In the genomic region with DNA sequence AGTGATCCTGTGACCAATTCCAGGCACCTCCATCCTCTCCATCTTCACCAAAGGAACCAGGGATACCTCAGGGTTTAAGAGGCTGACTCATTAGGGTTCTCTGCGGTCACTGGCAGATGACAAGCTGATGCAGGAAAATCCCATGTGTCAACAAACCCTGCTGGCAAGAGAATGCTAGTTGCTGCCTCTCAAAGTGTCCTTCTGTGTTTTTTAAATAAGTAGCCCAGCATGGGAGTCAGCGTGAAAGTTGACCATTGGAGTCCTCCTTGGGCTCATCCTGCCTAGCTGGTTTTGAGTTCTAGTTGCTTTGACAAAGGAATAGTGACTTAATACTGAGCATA, we compare ENCODE assay signal across 15 cellular contexts.
DNase-seq lines count a peak whose midpoint lies in the region; FAIRE-seq and TF ChIP-seq lines count a peak whose summit lies in the region.
"Had no signal": no experiment of that assay in that cellular context is flagged by ENCODE, and none has a peak within 500 bp of the region (broad histone marks: within the 10 kb centered on the region; RNA-seq: fewer than 3 reads in every experiment).

No MANE protein-coding gene starts in this region.

- DNase-seq in DMS53 (lab: John Stamatoyannopoulos, UW): peak; percentile 36
- no peak for DNase-seq in DMS53 treated with DMSO at 0.1 percent for 48 hours (lab: John Stamatoyannopoulos, UW; ENCODE audit: unreplicated experiment)
- DNase-seq in amniotic epithelial cell (ENCODE audit: low read depth): peak; percentile 76
- peak; percentile 16 for DNase-seq in iPS DF 4.7 (ENCODE audit: extremely low read depth, low spot score)
- DNase-seq in superior temporal gyrus (ENCODE audit: extremely low spot score): no peak
- no peak for DNase-seq in NCI-H1105 treated with DMSO at 0.1 percent for 48 hours (lab: John Stamatoyannopoulos, UW)
- DNase-seq in D721Med (ENCODE audit: insufficient read length, low spot score): no peak
- DNase-seq in GM13977 (ENCODE audit: low spot score): no peak
- DNase-seq: 8988T; activated CD4-positive, alpha-beta T cell treated with anti-CD3 and anti-CD28 coated beads, Interleukin-2, amount 10 ng/mL, durations not matched to agents 7 days and 5 days; DMS79; NCI-H69; stimulated activated CD4-positive, alpha-beta T cell treated with anti-CD3 and anti-CD28 coated beads, Interleukin-2, amount 100 ng/mL, for 24 hours; stimulated activated naive B cell treated with anti-CD40 and anti-IgM and Interleukin-4, amounts not matched to agents 10 μg/mL and 1 μg/mL and 100 μg/mL, for 72 hours had no signal

- TF ChIP-seq CTCF in D721Med (IDR thresholded peaks at IDR 0.05; ENCODE audit: insufficient read depth, missing control alignments) (no peak), GM13977 (IDR thresholded peaks at IDR 0.05; ENCODE audit: extremely low read depth, insufficient read depth, missing control alignments) (no peak)

- FAIRE-seq in D721Med (lab: Jason Lieb, UNC): no peak
- FAIRE-seq: colon had no signal

- in situ Hi-C loops in GM13977 (cut with MboI; ENCODE audit: low pct_unique_long_range_greater_than_20kb, low sequenced_read_pairs, unreplicated experiment): no loop called here

Comparison
In these comparisons a context has a peak if more than half of its experiments do, and no peak if none do; other contexts are left out.
1. DNase-seq: peak in DMS53 (single experiment), amniotic epithelial cell (single experiment) and iPS DF 4.7 (single experiment); none in DMS53 treated with DMSO at 0.1 percent for 48 hours (single experiment), superior temporal gyrus (single experiment), NCI-H1105 treated with DMSO at 0.1 percent for 48 hours (single experiment), D721Med (single experiment) and GM13977 (single experiment).